25 cellular contexts compared by ENCODE assay signal in the genomic region with DNA sequence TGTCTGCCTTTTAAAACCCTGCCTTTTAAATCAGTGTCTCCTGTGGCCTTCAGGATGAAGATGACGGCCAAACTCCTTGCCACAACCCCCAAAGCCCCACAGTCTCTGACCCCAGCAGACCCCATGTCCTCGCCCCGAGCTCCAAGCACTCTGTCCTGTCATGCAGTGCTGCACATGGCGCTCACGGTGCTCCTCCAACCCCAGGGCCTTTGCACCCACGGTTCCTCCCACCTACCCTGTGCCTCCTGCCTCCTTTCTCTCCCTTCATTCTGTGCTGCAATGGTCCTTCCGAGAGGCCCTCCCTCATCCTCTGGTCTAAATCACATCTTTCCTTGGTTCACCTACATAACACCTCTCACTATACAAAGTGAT.
"Had no signal": no experiment of that assay in that cellular context is flagged by ENCODE, and none has a peak within 500 bp of the region (broad histone marks: within the 10 kb centered on the region; RNA-seq: fewer than 3 reads in every experiment).

No MANE protein-coding gene starts in this region.

- H3K9me3 Mint-ChIP-seq: naive thymus-derived CD8-positive, alpha-beta T cell; stimulated activated memory B cell treated with anti-CD40 and anti-IgM and Interleukin-4, amounts not matched to agents 10 μg/mL and 1 μg/mL and 100 μg/mL, for 72 hours had no signal

- H3K4me1 Mint-ChIP-seq: naive thymus-derived CD8-positive, alpha-beta T cell; stimulated activated memory B cell treated with anti-CD40 and anti-IgM and Interleukin-4, amounts not matched to agents 10 μg/mL and 1 μg/mL and 100 μg/mL, for 72 hours had no signal

- H3K4me1 ChIP-seq: left lung, lower lobe of right lung, right lobe of liver, upper lobe of right lung had no signal

- H3K27me3 Mint-ChIP-seq: progenitor cell of endocrine pancreas; stimulated activated memory B cell treated with anti-CD40 and anti-IgM and Interleukin-4, amounts not matched to agents 10 μg/mL and 1 μg/mL and 100 μg/mL, for 72 hours had no signal

- H3K36me3 ChIP-seq: left lung, lower lobe of right lung, neutrophil, ovary, right atrium auricular region, right lobe of liver, suprapubic skin, thoracic aorta, tibial artery, upper lobe of right lung had no signal

- ATAC-seq: left colon; left lung; naive thymus-derived CD8-positive, alpha-beta T cell; right lobe of liver; stimulated activated memory B cell treated with anti-CD40 and anti-IgM and Interleukin-4, amounts not matched to agents 10 μg/mL and 1 μg/mL and 100 μg/mL, for 72 hours; upper lobe of right lung had no signal

- H3K36me3 Mint-ChIP-seq: naive thymus-derived CD8-positive, alpha-beta T cell; stimulated activated memory B cell treated with anti-CD40 and anti-IgM and Interleukin-4, amounts not matched to agents 10 μg/mL and 1 μg/mL and 100 μg/mL, for 72 hours had no signal

- H3K27ac Mint-ChIP-seq: naive thymus-derived CD8-positive, alpha-beta T cell; progenitor cell of endocrine pancreas; stimulated activated memory B cell treated with anti-CD40 and anti-IgM and Interleukin-4, amounts not matched to agents 10 μg/mL and 1 μg/mL and 100 μg/mL, for 72 hours had no signal

- DNase-seq: head of caudate nucleus; hippocampal formation; left colon; lower lobe of right lung; mammary epithelial cell; naive thymus-derived CD8-positive, alpha-beta T cell; occipital lobe; ovary; right lobe of liver; stimulated activated CD4-positive, alpha-beta T cell treated with anti-CD3 and anti-CD28 coated beads, Interleukin-1b, Interleukin-23, amount 100 ng/mL, for 48 hours; stimulated activated CD4-positive, alpha-beta T cell treated with anti-CD3 and anti-CD28 coated beads, Interleukin-2, amount 100 ng/mL, for 48 hours; stimulated activated CD4-positive, alpha-beta T cell treated with anti-CD3 and anti-CD28 coated beads, Interleukin-4, amount 100 ng/mL, for 4 hours; stimulated activated CD8-positive, alpha-beta memory T cell treated with anti-CD3 and anti-CD28 coated beads, Interleukin-4, amount 100 ng/mL, for 48 hours; stimulated activated naive CD4-positive, alpha-beta T cell treated with Interleukin-2 at 50 U/mL for 16 hours; tibial artery; trophoblast cell; upper lobe of right lung had no signal

- H3K9me3 ChIP-seq: left lung, lower lobe of right lung, neutrophil, ovary, right atrium auricular region, right lobe of liver, suprapubic skin, thoracic aorta, tibial artery, upper lobe of right lung had no signal

- H3K27ac ChIP-seq: left lung, lower lobe of right lung, neutrophil, ovary, right atrium auricular region, right lobe of liver, suprapubic skin, thoracic aorta, tibial artery, upper lobe of right lung had no signal

- H3K27me3 ChIP-seq: left lung, neutrophil, ovary, right atrium auricular region, right lobe of liver, suprapubic skin, tibial artery, upper lobe of right lung had no signal

- H3K4me3 ChIP-seq: left lung, lower lobe of right lung, ovary, right atrium auricular region, right lobe of liver, smooth muscle cell, suprapubic skin, thoracic aorta, tibial artery, upper lobe of right lung had no signal

- H3K4me3 Mint-ChIP-seq: naive thymus-derived CD8-positive, alpha-beta T cell; stimulated activated memory B cell treated with anti-CD40 and anti-IgM and Interleukin-4, amounts not matched to agents 10 μg/mL and 1 μg/mL and 100 μg/mL, for 72 hours had no signal
